1 cellular context compared by ENCODE assay signal in the genomic region with DNA sequence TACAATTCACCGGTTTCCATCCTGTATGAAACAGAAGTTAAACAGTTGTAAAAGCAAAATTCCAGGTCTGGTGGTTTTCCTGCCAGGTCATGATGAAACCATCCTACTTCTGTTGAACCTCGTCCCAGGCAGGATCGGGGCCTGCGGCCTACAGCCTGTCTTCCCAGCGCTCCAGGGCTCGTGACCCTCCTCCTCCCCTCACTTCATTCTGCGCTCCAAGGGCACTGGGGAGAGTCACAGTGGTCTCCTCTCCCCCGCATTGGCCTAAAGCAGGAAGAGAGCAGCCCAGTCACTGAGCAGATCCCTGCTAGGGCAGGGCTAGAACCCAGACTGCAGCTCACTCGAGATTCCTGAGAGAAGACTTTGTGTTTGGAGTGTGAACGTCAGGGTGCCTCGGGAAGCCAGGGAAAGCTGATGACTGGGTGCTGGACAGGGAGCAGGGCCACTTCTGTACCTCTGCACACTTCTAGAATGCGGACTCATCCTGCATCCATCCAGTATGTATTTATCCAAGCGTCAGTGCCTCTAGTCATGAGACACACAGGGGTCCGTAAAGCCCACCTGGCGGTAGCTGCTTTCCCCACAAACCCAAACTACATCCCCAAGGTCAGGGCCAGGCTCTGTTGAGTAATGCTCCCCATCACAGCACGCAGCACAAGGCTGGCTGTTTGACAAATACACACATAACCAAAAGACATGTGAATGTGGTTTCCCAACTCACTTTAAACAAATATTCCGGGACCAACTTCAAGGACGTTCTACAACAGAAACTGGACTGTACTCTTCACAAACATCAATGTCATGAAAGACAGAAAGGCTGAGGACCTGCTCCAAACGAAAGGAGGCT.
TF ChIP-seq lines count a peak whose summit lies in the region.

No MANE protein-coding gene starts in this region.

TF ChIP-seq in H1, 55 proteins besides CTCF, POLR2A, EP300 and RAD21:
- TF ChIP-seq SUZ12 (IDR thresholded peaks at IDR 0.05; ENCODE audit: low read length) (no peak), BRCA1 (IDR thresholded peaks at IDR 0.05; ENCODE audit: low read depth, low read length) (no peak), YY1 (IDR thresholded peaks at IDR 0.05; ENCODE audit: low read depth, low read length) (no peak), TAF1 (IDR thresholded peaks at IDR 0.05; ENCODE audit: low read depth, low read length) (no peak)
